ENCODE assay signal across 17 cellular contexts in the genomic region with DNA sequence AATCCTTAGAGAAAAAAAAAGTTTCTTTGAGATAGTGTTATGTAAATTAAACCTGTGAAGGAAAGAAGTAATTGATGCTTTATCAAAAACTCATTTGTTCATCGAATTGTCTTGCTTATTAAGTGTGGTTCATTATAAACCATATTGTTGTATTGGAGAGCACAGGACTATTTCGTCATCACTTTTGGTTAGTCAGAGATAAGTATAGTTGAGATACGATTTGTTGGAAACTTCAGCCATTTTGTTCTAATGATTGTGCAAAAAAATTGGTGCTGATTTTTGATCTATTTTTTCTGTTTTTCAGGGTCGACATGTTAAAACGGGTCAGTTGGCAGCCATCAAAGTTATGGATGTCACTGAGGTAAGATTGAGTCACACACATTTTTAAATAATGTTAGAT.
DNase-seq lines count a peak whose midpoint lies in the region; ATAC-seq, FAIRE-seq and TF ChIP-seq lines count a peak whose summit lies in the region.
"Had no signal": no experiment of that assay in that cellular context is flagged by ENCODE, and none has a peak within 500 bp of the region (broad histone marks: within the 10 kb centered on the region; RNA-seq: fewer than 3 reads in every experiment).

No MANE protein-coding gene starts in this region.

- ATAC-seq in stimulated activated memory B cell treated with anti-CD40 and anti-IgM and Interleukin-4, amounts not matched to agents 10 μg/mL and 1 μg/mL and 100 μg/mL, for 72 hours: no peak
- no peak for ATAC-seq in GM18907 (IDR thresholded peaks at IDR 0.05; ENCODE audit: unreplicated experiment)

- intact Hi-C loops in lower leg skin (cut with DNase I; ENCODE audit: low total_unique reads): no loop called here

- no peak for TF ChIP-seq POLR2A in lower leg skin (IDR thresholded peaks at IDR 0.05)

- no peak overlapping the region for H2AFZ ChIP-seq in GM23248
- no peak overlapping the region for H2AFZ ChIP-seq in trophoblast cell (ENCODE audit: insufficient read depth, low read length, poor library complexity)
- H2AFZ ChIP-seq: neural progenitor cell had no signal

- H3K9ac ChIP-seq in GM23248 (peak overlapping the region; percentile 17; the same call in 1 of the 2 replicates), adipocyte (ENCODE audit: low read length) (no peak overlapping the region), trophoblast cell (ENCODE audit: low read length) (no peak overlapping the region)
- H3K9ac ChIP-seq: BLaER1, neural progenitor cell had no signal

- H3K9me2 ChIP-seq in GM23248 (ENCODE audit: insufficient read depth): no peaks in the 10 kb centered on the region

- H2BK12ac ChIP-seq in trophoblast cell (ENCODE audit: low read length): no peak overlapping the region

- H4K12ac ChIP-seq in trophoblast cell (ENCODE audit: low read depth, low read length): no peak overlapping the region

- H3K23ac ChIP-seq in trophoblast cell (ENCODE audit: low read length): no peak overlapping the region

- 0 out of 2 replicates have a peak overlapping the region, but pooled peaks have one; percentile 12 for H3K4me3 ChIP-seq in GM23248
- peak overlapping the region; percentile 31 for H3K4me3 ChIP-seq in adipocyte (ENCODE audit: low read length)
- no peak overlapping the region for H3K4me3 ChIP-seq in lower leg skin (ENCODE audit: low read depth, poor library complexity, severe bottlenecking)
- no peak overlapping the region for H3K4me3 ChIP-seq in trophoblast cell (ENCODE audit: low read depth, low read length)
- H3K4me3 ChIP-seq: BLaER1, neural progenitor cell had no signal

- WGBS in GM23248 (ENCODE audit: low coverage in 1 of 2, low lambda C conversion rate in 2 of 2, missing lambda C conversion rate in 2 of 2), 2 experiments: 50 to 54% methylated on average over 5 of the region's 5 CpGs
- WGBS in lower leg skin, 2 donors: 62 to 63% methylated on average over 5 of the region's 5 CpGs
- WGBS in trophoblast cell (ENCODE audit: extremely low coverage, insufficient coverage, insufficient read length): no CpG with 5 or more reads among the region's 5 CpGs

- peak overlapping the region; percentile 55 for H3K27ac Mint-ChIP-seq in stimulated activated memory B cell treated with anti-CD40 and anti-IgM and Interleukin-4, amounts not matched to agents 10 μg/mL and 1 μg/mL and 100 μg/mL, for 72 hours
- H3K27ac Mint-ChIP-seq: neural progenitor cell had no signal

- peaks cover 77% of the 10 kb centered on the region for H3F3A ChIP-seq in GM23248 (ENCODE audit: insufficient read depth)

- peaks cover 88% of the 10 kb centered on the region for H3K4me1 Mint-ChIP-seq in stimulated activated memory B cell treated with anti-CD40 and anti-IgM and Interleukin-4, amounts not matched to agents 10 μg/mL and 1 μg/mL and 100 μg/mL, for 72 hours

- H3K79me2 ChIP-seq in GM23248 (ENCODE audit: insufficient read depth) (peaks cover 100% of the 10 kb centered on the region), trophoblast cell (ENCODE audit: control insufficient read depth, insufficient read depth, low read length, poor library complexity) (peaks cover 2% of the 10 kb centered on the region)

- TF ChIP-seq CTCF in lower leg skin (IDR thresholded peaks at IDR 0.05): no peak

- no peak overlapping the region for H2AK5ac ChIP-seq in trophoblast cell (ENCODE audit: low read length)

- peaks cover 50% of the 10 kb centered on the region for H4K20me1 ChIP-seq in GM23248 (ENCODE audit: insufficient read depth)

- no peaks in the 10 kb centered on the region for H3K79me1 ChIP-seq in trophoblast cell (ENCODE audit: low read length)

- H2BK120ac ChIP-seq in trophoblast cell (ENCODE audit: insufficient read depth, low read length, poor library complexity): no peak overlapping the region

- no peaks in the 10 kb centered on the region for H3K9me3 ChIP-seq in GM23248 (ENCODE audit: low read depth)
- H3K9me3 ChIP-seq in adipocyte (ENCODE audit: control insufficient read depth, low read length): no peaks in the 10 kb centered on the region
- no peaks in the 10 kb centered on the region for H3K9me3 ChIP-seq in trophoblast cell (ENCODE audit: insufficient read depth, low read depth, low read length)
- H3K9me3 ChIP-seq: BLaER1 had no signal

- no peaks in the 10 kb centered on the region for H3K27me3 ChIP-seq in GM23248 (replicated peaks; ENCODE audit: insufficient read depth)
- no peaks in the 10 kb centered on the region for H3K27me3 ChIP-seq in adipocyte (replicated peaks; ENCODE audit: control insufficient read depth, insufficient read depth, low read length)
- H3K27me3 ChIP-seq in trophoblast cell (ENCODE audit: insufficient read depth, low read length): no peaks in the 10 kb centered on the region
- H3K27me3 ChIP-seq: BLaER1, neural progenitor cell had no signal

- H3K4me3 Mint-ChIP-seq in stimulated activated memory B cell treated with anti-CD40 and anti-IgM and Interleukin-4, amounts not matched to agents 10 μg/mL and 1 μg/mL and 100 μg/mL, for 72 hours: no peak overlapping the region
- H3K4me3 Mint-ChIP-seq: neural progenitor cell; stimulated activated naive CD8-positive, alpha-beta T cell treated with anti-CD3 and anti-CD28 coated beads, Interleukin-15, Interleukin-2, amounts not matched to agents 100 ng/mL and 50 ng/mL, for 24 hours had no signal

- H3K36me3 ChIP-seq in GM23248 (ENCODE audit: low read depth): peaks cover 10% of the 10 kb centered on the region
- peaks cover 13% of the 10 kb centered on the region for H3K36me3 ChIP-seq in adipocyte (ENCODE audit: control insufficient read depth, insufficient read depth, low read length, severe bottlenecking)
- H3K36me3 ChIP-seq in trophoblast cell (ENCODE audit: control insufficient read depth in 1 of 2, insufficient read depth in 2 of 2, low read length in 2 of 2): peaks cover 4 to 6% of the 10 kb centered on the region in 2 experiments
- H3K36me3 ChIP-seq: neural progenitor cell had no signal

- peaks cover 42% of the 10 kb centered on the region for H3K36me3 Mint-ChIP-seq in stimulated activated memory B cell treated with anti-CD40 and anti-IgM and Interleukin-4, amounts not matched to agents 10 μg/mL and 1 μg/mL and 100 μg/mL, for 72 hours

- no peak overlapping the region for H4K91ac ChIP-seq in trophoblast cell (ENCODE audit: low read depth, low read length)

- peak overlapping the region; percentile 45 for H3K4me2 ChIP-seq in GM23248 (ENCODE audit: unreplicated experiment)
- H3K4me2 ChIP-seq in trophoblast cell (ENCODE audit: low read length): no peak overlapping the region
- H3K4me2 ChIP-seq: BLaER1, neural progenitor cell had no signal

- H4K8ac ChIP-seq in trophoblast cell (ENCODE audit: low read depth, low read length): no peak overlapping the region

- H3K27me3 Mint-ChIP-seq in stimulated activated memory B cell treated with anti-CD40 and anti-IgM and Interleukin-4, amounts not matched to agents 10 μg/mL and 1 μg/mL and 100 μg/mL, for 72 hours: no peaks in the 10 kb centered on the region
- H3K27me3 Mint-ChIP-seq: stimulated activated naive CD8-positive, alpha-beta T cell treated with anti-CD3 and anti-CD28 coated beads, Interleukin-15, Interleukin-2, amounts not matched to agents 100 ng/mL and 50 ng/mL, for 24 hours had no signal

- H2BK5ac ChIP-seq in trophoblast cell (ENCODE audit: low read depth, low read length, poor library complexity): no peak overlapping the region

- no peak overlapping the region for H3K4ac ChIP-seq in trophoblast cell (ENCODE audit: low read depth, low read length)

- peaks cover 61% of the 10 kb centered on the region for H3K4me1 ChIP-seq in GM23248 (ENCODE audit: insufficient read depth)
- peaks cover 73% of the 10 kb centered on the region for H3K4me1 ChIP-seq in adipocyte (ENCODE audit: control insufficient read depth, insufficient read depth, low read length)
- peaks cover 0 to 2% of the 10 kb centered on the region in 2 experiments for H3K4me1 ChIP-seq in trophoblast cell (ENCODE audit: control insufficient read depth in 1 of 2, insufficient read depth in 2 of 2, low read length in 2 of 2)

- H3K18ac ChIP-seq in trophoblast cell (ENCODE audit: low read length): no peak overlapping the region

- peak overlapping the region; percentile 75 for H3K27ac ChIP-seq in GM23248
- no peak overlapping the region for H3K27ac ChIP-seq in trophoblast cell (ENCODE audit: low read depth, low read length)
- H3K27ac ChIP-seq: BLaER1, neural progenitor cell had no signal

- in situ Hi-C loops in GM23248 (cut with MboI): no loop called here

- DNase-seq in GM23248 (peak; percentile 52), adipocyte (ENCODE audit: low read depth) (peak; percentile 31), frontal cortex (ENCODE audit: low spot score in 2 of 2) (no peak), lower leg skin (ENCODE audit: low spot score in 2 of 2) (no peak), trophoblast cell (no peak)
- DNase-seq: activated effector memory CD4-positive, alpha-beta T cell treated with Interleukin-2 at 50 U/mL for 16 hours; DND-41; mammary epithelial cell; NCI-H187; NCI-H510A treated with DMSO at 0.1 percent for 48 hours; small intestine had no signal

- H3K9me3 Mint-ChIP-seq in stimulated activated memory B cell treated with anti-CD40 and anti-IgM and Interleukin-4, amounts not matched to agents 10 μg/mL and 1 μg/mL and 100 μg/mL, for 72 hours: no peaks in the 10 kb centered on the region
- H3K9me3 Mint-ChIP-seq: neural progenitor cell; stimulated activated naive CD8-positive, alpha-beta T cell treated with anti-CD3 and anti-CD28 coated beads, Interleukin-15, Interleukin-2, amounts not matched to agents 100 ng/mL and 50 ng/mL, for 24 hours had no signal

- peak; percentile 24 for FAIRE-seq in frontal cortex (lab: Jason Lieb, UNC)
- FAIRE-seq: endothelial cell of umbilical vein had no signal

- no peak overlapping the region for H3K14ac ChIP-seq in trophoblast cell (ENCODE audit: low read length)

Comparison
In these comparisons a context has a peak if more than half of its experiments do, and no peak if none do; other contexts are left out.
1. DNase-seq: peak in GM23248 (single experiment) and adipocyte (single experiment); none in frontal cortex (0 of 2), lower leg skin (0 of 2) and trophoblast cell (0 of 2).
2. H3K4me3 ChIP-seq: peak in GM23248 (single experiment) and adipocyte (single experiment); none in lower leg skin (single experiment) and trophoblast cell (single experiment).